8 cellular contexts compared by ENCODE assay signal in the genomic region with DNA sequence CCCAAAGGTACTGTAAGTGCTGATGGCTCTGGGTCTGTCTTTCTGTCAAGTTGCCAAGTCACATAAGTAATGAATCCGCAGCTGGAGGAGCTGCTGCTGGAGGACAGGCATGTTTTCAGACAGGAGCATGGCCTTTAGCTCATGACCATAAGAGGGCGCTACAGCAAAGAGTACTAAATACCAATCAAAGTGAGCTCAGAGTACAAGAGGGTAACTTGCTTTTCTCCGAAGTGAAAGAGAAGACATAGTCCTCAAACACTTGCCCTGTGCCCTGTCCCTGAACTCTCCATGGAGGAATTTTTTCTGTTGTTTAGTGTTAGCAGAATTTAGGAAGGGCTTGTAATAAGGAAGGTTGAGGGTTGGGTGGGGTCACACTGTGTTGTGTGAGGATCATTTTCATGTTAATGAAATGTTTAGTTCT. TPM values are rescaled to one million over a fixed set of nuclear protein-coding genes. Genes with fewer than 3 reads are reported as not detected.
DNase-seq lines count a peak whose midpoint lies in the region; ATAC-seq, FAIRE-seq and TF ChIP-seq lines count a peak whose summit lies in the region.

No MANE protein-coding gene starts in this region.

- peak; percentile 60 to 79 for ATAC-seq in upper lobe of left lung (ENCODE audit: low FRiP score in 2 of 2)
- no peak for ATAC-seq in HG02588 (IDR thresholded peaks at IDR 0.05; ENCODE audit: unreplicated experiment)

- H3K9me1 ChIP-seq in endothelial cell of umbilical vein (replicated peaks; ENCODE audit: control insufficient read depth, extremely low read depth, insufficient read depth, low read length), result no peaks in the 10 kb centered on the region

- H3K4me3 ChIP-seq in endothelial cell of umbilical vein (replicated peaks in 1 of 3; ENCODE audit: insufficient read depth in 1 of 3, low read depth in 1 of 3, low read length in 3 of 3) (no peak overlapping the region), upper lobe of left lung (no peak overlapping the region)

- BruUV-seq in endothelial cell of umbilical vein (replicated peaks; lab: Mats Ljungman, UMichigan), result no TSS peak

- no peak for TF ChIP-seq EP300 in upper lobe of left lung (IDR thresholded peaks at IDR 0.05)

- H4K20me1 ChIP-seq in endothelial cell of umbilical vein (replicated peaks; ENCODE audit: control insufficient read depth, extremely low read depth, insufficient read depth, low read length), result no peaks in the 10 kb centered on the region

- H3K4me1 Mint-ChIP-seq in T-helper 2 cell treated with Interferon-gamma antibody and Interleukin-4, amounts not matched to agents 5 μg/mL and 100 μg/mL, for 36 hours (ENCODE audit: low read depth), result peaks cover 13% of the 10 kb centered on the region

- TF ChIP-seq POLR2A in endothelial cell of umbilical vein (IDR thresholded peaks at IDR 0.05; ENCODE audit: low read depth, low read length) (no peak), upper lobe of left lung (IDR thresholded peaks at IDR 0.05) (no peak)

- no peaks in the 10 kb centered on the region for H3K27me3 Mint-ChIP-seq in T-helper 2 cell treated with Interferon-gamma antibody and Interleukin-4, amounts not matched to agents 5 μg/mL and 100 μg/mL, for 36 hours (ENCODE audit: low read depth)

- H3K4me1 ChIP-seq in endothelial cell of umbilical vein (ENCODE audit: control insufficient read depth, extremely low read depth, insufficient read depth, low read length), result peaks cover 16% of the 10 kb centered on the region
- peaks cover 54 to 61% (median 59%) of the 10 kb centered on the region in 4 donors for H3K4me1 ChIP-seq in upper lobe of left lung

- H3K27me3 ChIP-seq in endothelial cell of umbilical vein (ENCODE audit: control insufficient read depth in 2 of 2, insufficient read depth in 2 of 2, low read length in 2 of 2) (no peaks in the 10 kb centered on the region), upper lobe of left lung (no peaks in the 10 kb centered on the region)

- peak overlapping the region; percentile 84 for H3K27ac Mint-ChIP-seq in T-helper 2 cell treated with Interferon-gamma antibody and Interleukin-4, amounts not matched to agents 5 μg/mL and 100 μg/mL, for 36 hours

- H3K36me3 ChIP-seq in endothelial cell of umbilical vein (ENCODE audit: control insufficient read depth in 2 of 2, extremely low read depth in 1 of 2, insufficient read depth in 2 of 2, low read length in 2 of 2) (peaks cover 55 to 58% of the 10 kb centered on the region in 2 experiments), upper lobe of left lung (peaks cover 23 to 93% (median 56%) of the 10 kb centered on the region in 4 donors)

- POLR2A ChIA-PET in endothelial cell of umbilical vein (lab: Charles Lee), result interaction anchor here (0.5 to 1.0 kb wide), 2 partner anchors 10 to 194 kb away, joined by 4 read pairs; no protein-coding TSS in a partner anchor

- CTCF ChIA-PET in endothelial cell of umbilical vein (lab: Charles Lee), result interaction anchor here (0.5 to 5.2 kb wide), 57 partner anchors 8 to 855 kb away, joined by 3 to 295 read pairs (median 5); a partner anchor contains a TSS

- dilution Hi-C loops in endothelial cell of umbilical vein (cut with MboI; ENCODE audit: extremely low pct_ligation_motif_present, low sequenced_read_pairs), result no loop called here

- H3K79me2 ChIP-seq in endothelial cell of umbilical vein (ENCODE audit: control insufficient read depth, insufficient read depth, low read length), result no peaks in the 10 kb centered on the region

- no peak overlapping the region for H3K4me2 ChIP-seq in endothelial cell of umbilical vein (ENCODE audit: insufficient read depth, low read length)

- no peak overlapping the region for H3K4me3 Mint-ChIP-seq in T-helper 2 cell treated with Interferon-gamma antibody and Interleukin-4, amounts not matched to agents 5 μg/mL and 100 μg/mL, for 36 hours

- FAIRE-seq in endothelial cell of umbilical vein (lab: Jason Lieb, UNC), result peak; percentile 79

- H3K9me3 Mint-ChIP-seq in T-helper 2 cell treated with Interferon-gamma antibody and Interleukin-4, amounts not matched to agents 5 μg/mL and 100 μg/mL, for 36 hours, result no peaks in the 10 kb centered on the region

- H2AFZ ChIP-seq in endothelial cell of umbilical vein (ENCODE audit: low read depth, low read length), result no peak overlapping the region

- H3K27ac ChIP-seq in endothelial cell of umbilical vein (ENCODE audit: insufficient read depth, low read depth, low read length), result no peak overlapping the region
- peak overlapping the region; percentile 53 to 90 (median 80) for H3K27ac ChIP-seq in upper lobe of left lung

- no peak overlapping the region for H3K9ac ChIP-seq in endothelial cell of umbilical vein (replicated peaks; ENCODE audit: extremely low read depth, insufficient read depth, low read length)

- peak; percentile 54 for DNase-seq in NCI-H2171 treated with DMSO at 0.1 percent for 48 hours (lab: John Stamatoyannopoulos, UW)
- DNase-seq in NCI-H2171 (lab: John Stamatoyannopoulos, UW), result no peak
- peak; percentile 29 for DNase-seq in T-helper 2 cell treated with Interferon-gamma antibody and Interleukin-4, amounts not matched to agents 5 μg/mL and 100 μg/mL, for 36 hours (ENCODE audit: low spot score)
- DNase-seq in endothelial cell of umbilical vein (ENCODE audit: low read depth, low spot score), result peak; percentile 76
- DNase-seq in myocyte (ENCODE audit: low read depth), result peak; percentile 75
- peak in 1 of 2 donors; percentile 70 for DNase-seq in upper lobe of left lung

- TF ChIP-seq CTCF in LNCAP (IDR thresholded peaks at IDR 0.05) (peak; percentile 26; the same call in 1 of the 2 replicates), endothelial cell of umbilical vein (IDR thresholded peaks at IDR 0.05; ENCODE audit: extremely low read depth in 1 of 2, insufficient read depth in 1 of 2, low read depth in 1 of 2, low read length in 2 of 2) (peak; percentile 74), upper lobe of left lung (IDR thresholded peaks at IDR 0.05) (peak; percentile 56 to 81 (median 68))

- H3K9me3 ChIP-seq in endothelial cell of umbilical vein (replicated peaks; ENCODE audit: control insufficient read depth, insufficient read depth, low read length) (no peaks in the 10 kb centered on the region), upper lobe of left lung (no peaks in the 10 kb centered on the region)

- H3K36me3 Mint-ChIP-seq in T-helper 2 cell treated with Interferon-gamma antibody and Interleukin-4, amounts not matched to agents 5 μg/mL and 100 μg/mL, for 36 hours (ENCODE audit: low read depth), result peaks cover 78% of the 10 kb centered on the region

- intact Hi-C loops in endothelial cell of umbilical vein (cut with micrococcal nuclease), result loop anchor here (1.0 to 2.0 kb wide), 2 partner anchors 39 to 173 kb away; no protein-coding TSS in a partner anchor

- 25 to 30% methylated on average over 3 of the region's 3 CpGs for WGBS in upper lobe of left lung, 2 donors

TF ChIP-seq in endothelial cell of umbilical vein, 7 proteins besides CTCF, POLR2A, EP300 and RAD21:
- TF ChIP-seq EZH2 (IDR thresholded peaks at IDR 0.05; ENCODE audit: borderline replicate concordance, low read depth, low read length, severe bottlenecking), result no peak
- TF ChIP-seq FOS (IDR thresholded peaks at IDR 0.05; ENCODE audit: borderline replicate concordance, insufficient read depth, low read length), result no peak
- TF ChIP-seq, protein P1, sequence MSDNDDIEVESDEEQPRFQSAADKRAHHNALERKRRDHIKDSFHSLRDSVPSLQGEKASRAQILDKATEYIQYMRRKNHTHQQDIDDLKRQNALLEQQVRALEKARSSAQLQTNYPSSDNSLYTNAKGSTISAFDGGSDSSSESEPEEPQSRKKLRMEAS (IDR thresholded peaks at IDR 0.05; ENCODE audit: insufficient read depth, insufficient read length), result no peak
- TF ChIP-seq MYC (IDR thresholded peaks at IDR 0.05; ENCODE audit: low read depth, low read length), result no peak
- TF ChIP-seq GATA2 (IDR thresholded peaks at IDR 0.05; ENCODE audit: insufficient read depth, insufficient read length, low read depth, low read length), result no peak
- no peak for TF ChIP-seq JUN (IDR thresholded peaks at IDR 0.05; ENCODE audit: borderline replicate concordance, insufficient read depth, insufficient read length, low read depth)
- TF ChIP-seq POLR2AphosphoS5 (IDR thresholded peaks at IDR 0.05; ENCODE audit: insufficient read depth, low read depth, low read length), result no peak

RNA-seq across cellular contexts. Expression of a gene that starts 58.0 kb away (rescaled TPM):
- total RNA-seq in endothelial cell of umbilical vein (1.3 and 2.1 TPM in 2 replicates), myocyte (3.5 and 29.7 TPM in 2 replicates), upper lobe of left lung (1 to 10 TPM; 1.5 to 7.3 (median 4.0) TPM)
- 0.79 and 0.80 TPM in 2 replicates for polyA plus RNA-seq in endothelial cell of umbilical vein
- polyA plus RNA-seq in endothelial cell of umbilical vein (2011; cell fraction: cytosol; rRNA removed), result 0.35 and 0.79 TPM in 2 replicates
- polyA plus RNA-seq in endothelial cell of umbilical vein (2011; cell fraction: nucleus; rRNA removed), result 1.7 and 3.3 TPM in 2 replicates
- polyA plus RNA-seq in endothelial cell of umbilical vein (2012), result 0.54 and 0.67 TPM in 2 replicates
- 2.7 and 3.1 TPM in 2 replicates for polyA minus RNA-seq in endothelial cell of umbilical vein
- 2.6 TPM for polyA minus RNA-seq in endothelial cell of umbilical vein (2011; cell fraction: cytosol; rRNA and poly(A)+ RNA removed)
- 0.77 and 4.0 TPM in 2 replicates for polyA minus RNA-seq in endothelial cell of umbilical vein (2011; cell fraction: nucleus; rRNA and poly(A)+ RNA removed)
- polyA plus RNA-seq in myocyte (2012), result 2.2 TPM
